8 cellular contexts compared by ENCODE assay signal in the genomic region with DNA sequence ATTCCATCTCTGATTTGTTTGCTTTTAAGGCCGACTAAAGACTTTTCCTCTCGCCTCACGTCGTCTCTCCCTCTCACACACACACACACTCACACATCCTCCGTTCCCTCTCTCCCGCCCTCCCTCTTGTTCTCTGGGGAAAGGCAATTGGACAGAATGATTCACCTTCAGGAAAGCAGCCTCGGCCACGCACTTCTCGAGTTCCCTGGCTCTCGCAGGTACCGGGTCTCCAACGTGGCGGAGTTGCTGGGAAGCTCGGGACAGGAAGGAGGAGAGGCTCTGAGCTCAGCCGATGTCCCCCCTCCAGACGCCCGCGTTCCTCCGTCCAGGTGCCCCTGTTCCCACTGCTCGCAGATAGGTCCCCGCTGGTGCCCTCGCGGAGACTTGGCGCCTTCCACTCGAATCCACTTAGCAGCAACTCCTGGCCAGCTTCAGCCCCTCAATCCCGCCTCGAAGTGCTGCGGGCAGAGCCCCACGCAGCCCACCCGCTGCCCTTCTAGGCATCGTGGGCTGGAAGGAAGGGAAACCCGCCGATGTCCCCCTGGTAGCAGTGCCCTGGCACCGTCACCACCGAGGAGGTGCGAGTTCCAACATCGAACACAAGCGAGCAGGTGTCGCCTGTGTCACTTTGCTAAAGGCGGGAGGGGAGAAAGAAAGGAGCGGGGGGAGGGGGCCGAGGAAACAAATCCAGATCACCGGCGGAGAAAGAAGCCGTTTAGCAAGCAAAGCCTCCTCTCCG.
A peak's percentile ranks its signal among the peaks of the same experiment; 100 is the strongest.
DNase-seq lines count a peak whose midpoint lies in the region; TF ChIP-seq lines count a peak whose summit lies in the region.

No MANE protein-coding gene starts in this region.

- peak overlapping the region in 1 of 2 donors; percentile 28 for H3K27ac ChIP-seq in ascending aorta

- no peak for TF ChIP-seq CTCF in ascending aorta (IDR thresholded peaks at IDR 0.05)

- peaks cover 8 to 14% of the 10 kb centered on the region in 2 donors for H3K4me1 ChIP-seq in ascending aorta

- intact Hi-C loops in ascending aorta (cut with DNase I), result loop anchor here (5.0 to 10.0 kb wide), 2 partner anchors 70 to 537 kb away; no protein-coding TSS in a partner anchor

- no peaks in the 10 kb centered on the region for H3K36me3 ChIP-seq in ascending aorta

- no peaks in the 10 kb centered on the region for H3K27me3 ChIP-seq in ascending aorta

- peak; percentile 15 for DNase-seq in ELR (ENCODE audit: low read depth)
- DNase-seq in NCI-H226, result peak; percentile 29
- peak in 1 of 2 donors; percentile 67 for DNase-seq in ascending aorta (ENCODE audit: low spot score in 2 of 2)
- peak; percentile 31 for DNase-seq in iris pigment epithelial cell (ENCODE audit: low read depth)
- DNase-seq in stimulated activated CD4-positive, alpha-beta T cell treated with anti-CD3 and anti-CD28 coated beads, Interleukin-12 subunit alpha, Interleukin-12 subunit beta, amount 100 ng/mL, for 4 hours, result peak; percentile 21
- DNase-seq in MV-4-11 (lab: John Stamatoyannopoulos, UW), result no peak
- no peak for DNase-seq in GM19238 (ENCODE audit: insufficient read length, low spot score)
- DNase-seq in NK-92 (lab: John Stamatoyannopoulos, UW; ENCODE audit: unreplicated experiment), result no peak

- no peaks in the 10 kb centered on the region for H3K9me3 ChIP-seq in ascending aorta

- peak overlapping the region; percentile 62 to 70 for H3K4me3 ChIP-seq in ascending aorta

Comparison
In these comparisons a context has a peak if more than half of its experiments do, and no peak if none do; other contexts are left out.
1. DNase-seq: peak in ELR (single experiment), NCI-H226 (single experiment), iris pigment epithelial cell (single experiment) and stimulated activated CD4-positive, alpha-beta T cell treated with anti-CD3 and anti-CD28 coated beads, Interleukin-12 subunit alpha, Interleukin-12 subunit beta, amount 100 ng/mL, for 4 hours (single experiment); none in MV-4-11 (single experiment), GM19238 (single experiment) and NK-92 (single experiment).